ENCODE assay signal across 10 cellular contexts in genomic region chr17:48056246-48056745, GRCh38. TPM values are rescaled to one million over a fixed set of nuclear protein-coding genes. Genes with fewer than 3 reads are reported as not detected.
DNase-seq lines count a peak whose midpoint lies in the region; ATAC-seq and TF ChIP-seq lines count a peak whose summit lies in the region.
"Had no signal": no experiment of that assay in that cellular context is flagged by ENCODE, and none has a peak within 500 bp of the region (broad histone marks: within the 10 kb centered on the region; RNA-seq: fewer than 3 reads in every experiment).

No MANE protein-coding gene starts in this region.

- intact Hi-C loops in activated CD4-positive, alpha-beta T cell treated with anti-CD3 and anti-CD28 coated beads, Interleukin-2, amount 10 ng/mL, durations not matched to agents 24 days and 14 days (cut with micrococcal nuclease) = no loop called here

- H3K4me3 ChIP-seq in SK-N-MC (peak overlapping the region; percentile 19; the same call in 1 of the 2 replicates), fibroblast of villous mesenchyme (ENCODE audit: low read depth, low read length) (peak overlapping the region; percentile 52)
- H3K4me3 ChIP-seq: transverse colon had no signal

- H3K4me1 Mint-ChIP-seq in activated CD4-positive, alpha-beta T cell treated with anti-CD3 and anti-CD28 coated beads, Interleukin-2, amount 10 ng/mL, durations not matched to agents 24 days and 14 days = peaks cover 46% of the 10 kb centered on the region
- peaks cover 74% of the 10 kb centered on the region for H3K4me1 Mint-ChIP-seq in stimulated activated effector memory CD8-positive, alpha-beta T cell treated with anti-CD3 and anti-CD28 coated beads, Interleukin-12 subunit alpha, Interleukin-12 subunit beta, amount 100 ng/mL, for 72 hours

- no peak for DNase-seq in activated CD4-positive, alpha-beta T cell treated with anti-CD3 and anti-CD28 coated beads, Interleukin-2, amount 10 ng/mL, durations not matched to agents 24 days and 14 days
- no peak for DNase-seq in activated CD4-positive, alpha-beta T cell treated with anti-CD3 and anti-CD28 coated beads, Interleukin-2, amount 50 U/mL, for 4 hours
- DNase-seq in SK-N-MC (ENCODE audit: low read depth, low spot score) (no peak), fibroblast of villous mesenchyme (ENCODE audit: low read depth) (no peak), NCI-H2081 (lab: John Stamatoyannopoulos, UW) (no peak), NCI-H748 treated with DMSO at 0.1 percent for 48 hours (lab: John Stamatoyannopoulos, UW) (no peak), NCI-H226 (no peak)
- no peak for DNase-seq in stimulated activated effector memory CD8-positive, alpha-beta T cell treated with anti-CD3 and anti-CD28 coated beads, Interleukin-12 subunit alpha, Interleukin-12 subunit beta, amount 100 ng/mL, for 72 hours (ENCODE audit: low spot score in 2 of 2)
- DNase-seq: NCI-H146, transverse colon had no signal

- H3K9me3 ChIP-seq in SK-N-MC (ENCODE audit: low read depth, low read length) = no peaks in the 10 kb centered on the region
- H3K9me3 ChIP-seq: transverse colon had no signal

- ATAC-seq in stimulated activated effector memory CD8-positive, alpha-beta T cell treated with anti-CD3 and anti-CD28 coated beads, Interleukin-12 subunit alpha, Interleukin-12 subunit beta, amount 100 ng/mL, for 72 hours = no peak

- no peaks in the 10 kb centered on the region for H3K9me3 Mint-ChIP-seq in activated CD4-positive, alpha-beta T cell treated with anti-CD3 and anti-CD28 coated beads, Interleukin-2, amount 10 ng/mL, durations not matched to agents 24 days and 14 days
- no peaks in the 10 kb centered on the region for H3K9me3 Mint-ChIP-seq in stimulated activated effector memory CD8-positive, alpha-beta T cell treated with anti-CD3 and anti-CD28 coated beads, Interleukin-12 subunit alpha, Interleukin-12 subunit beta, amount 100 ng/mL, for 72 hours

- H3K36me3 ChIP-seq in SK-N-MC (ENCODE audit: insufficient read depth, low read length) = peaks cover 81% of the 10 kb centered on the region

- peak overlapping the region; percentile 56 for H3K4me3 Mint-ChIP-seq in activated CD4-positive, alpha-beta T cell treated with anti-CD3 and anti-CD28 coated beads, Interleukin-2, amount 10 ng/mL, durations not matched to agents 24 days and 14 days
- peak overlapping the region; percentile 68 for H3K4me3 Mint-ChIP-seq in stimulated activated effector memory CD8-positive, alpha-beta T cell treated with anti-CD3 and anti-CD28 coated beads, Interleukin-12 subunit alpha, Interleukin-12 subunit beta, amount 100 ng/mL, for 72 hours

- peak overlapping the region; percentile 95 for H3K27ac Mint-ChIP-seq in activated CD4-positive, alpha-beta T cell treated with anti-CD3 and anti-CD28 coated beads, Interleukin-2, amount 10 ng/mL, durations not matched to agents 24 days and 14 days
- H3K27ac Mint-ChIP-seq in stimulated activated effector memory CD8-positive, alpha-beta T cell treated with anti-CD3 and anti-CD28 coated beads, Interleukin-12 subunit alpha, Interleukin-12 subunit beta, amount 100 ng/mL, for 72 hours = peak overlapping the region; percentile 97

- no peak for TF ChIP-seq CTCF in fibroblast of villous mesenchyme (IDR thresholded peaks at IDR 0.05; ENCODE audit: insufficient read depth, low read depth, low read length)

- peak overlapping the region; percentile 96 for H3K27ac ChIP-seq in SK-N-MC

- no peaks in the 10 kb centered on the region for H3K27me3 Mint-ChIP-seq in activated CD4-positive, alpha-beta T cell treated with anti-CD3 and anti-CD28 coated beads, Interleukin-2, amount 10 ng/mL, durations not matched to agents 24 days and 14 days

- H3K9ac ChIP-seq in SK-N-MC (ENCODE audit: insufficient read length) = peak overlapping the region; percentile 79

- H3K36me3 Mint-ChIP-seq in activated CD4-positive, alpha-beta T cell treated with anti-CD3 and anti-CD28 coated beads, Interleukin-2, amount 10 ng/mL, durations not matched to agents 24 days and 14 days (ENCODE audit: low read depth) = peaks cover 77% of the 10 kb centered on the region
- H3K36me3 Mint-ChIP-seq in stimulated activated effector memory CD8-positive, alpha-beta T cell treated with anti-CD3 and anti-CD28 coated beads, Interleukin-12 subunit alpha, Interleukin-12 subunit beta, amount 100 ng/mL, for 72 hours = peaks cover 94% of the 10 kb centered on the region

RNA-seq across cellular contexts. Expression of gene NFE2L1, which starts 8.1 kb away (rescaled TPM):
- 85.2 and 93.1 TPM in 2 replicates for total RNA-seq in activated CD4-positive, alpha-beta T cell treated with anti-CD3 and anti-CD28 coated beads, Interleukin-2, amount 10 ng/mL, durations not matched to agents 24 days and 14 days
- total RNA-seq in fibroblast of villous mesenchyme = 110 and 132 TPM in 2 replicates

RNA-seq across cellular contexts. Expression of gene COPZ2, which starts 18.7 kb away (rescaled TPM):
- 4.4 and 4.5 TPM in 2 replicates for total RNA-seq in activated CD4-positive, alpha-beta T cell treated with anti-CD3 and anti-CD28 coated beads, Interleukin-2, amount 10 ng/mL, durations not matched to agents 24 days and 14 days
- total RNA-seq in fibroblast of villous mesenchyme = 61.3 and 75.7 TPM in 2 replicates

RNA-seq across cellular contexts. Expression of gene CBX1, which starts 45.0 kb away (rescaled TPM):
- 61.3 and 64.6 TPM in 2 replicates for total RNA-seq in activated CD4-positive, alpha-beta T cell treated with anti-CD3 and anti-CD28 coated beads, Interleukin-2, amount 10 ng/mL, durations not matched to agents 24 days and 14 days
- 42.5 and 60.9 TPM in 2 replicates for total RNA-seq in fibroblast of villous mesenchyme

RNA-seq across cellular contexts. Expression of gene SNX11, which starts 51.3 kb away (rescaled TPM):
- 33.3 and 34.9 TPM in 2 replicates for total RNA-seq in activated CD4-positive, alpha-beta T cell treated with anti-CD3 and anti-CD28 coated beads, Interleukin-2, amount 10 ng/mL, durations not matched to agents 24 days and 14 days
- 12.9 and 19.0 TPM in 2 replicates for total RNA-seq in fibroblast of villous mesenchyme

Comparison
In these comparisons a context has a peak if more than half of its experiments do, and no peak if none do; other contexts are left out.
1. RNA of gene COPZ2, which starts 18.7 kb away (total RNA-seq): 61.3 to 75.7 TPM in fibroblast of villous mesenchyme; 4.4 to 4.5 TPM in activated CD4-positive, alpha-beta T cell treated with anti-CD3 and anti-CD28 coated beads, Interleukin-2, amount 10 ng/mL, durations not matched to agents 24 days and 14 days; every median in the first group is over 10 times any median in the second.